In the genomic region with DNA sequence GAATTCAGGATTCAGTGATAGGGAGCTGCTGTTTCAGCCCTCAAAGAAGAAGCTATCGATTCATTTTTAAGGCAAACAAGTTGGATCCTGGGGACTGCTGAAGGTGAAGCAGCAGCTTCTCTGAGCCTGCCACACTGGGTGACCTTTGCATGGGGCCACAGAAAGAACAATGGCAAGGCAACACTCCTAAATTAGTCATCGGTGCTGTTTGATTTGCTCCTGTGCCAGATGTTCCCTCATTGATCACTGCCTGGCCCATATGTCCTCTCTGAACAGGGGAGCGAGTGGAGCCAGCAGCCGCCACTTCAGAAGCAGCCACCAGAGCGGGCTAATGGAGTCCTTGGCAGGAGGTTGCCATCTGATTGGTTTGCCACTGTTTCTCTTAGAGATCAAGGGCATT, we compare ENCODE assay signal across 14 cellular contexts.
A peak's percentile ranks its signal among the peaks of the same experiment; 100 is the strongest.
DNase-seq lines count a peak whose midpoint lies in the region; ATAC-seq lines count a peak whose summit lies in the region.
"Had no signal": no experiment of that assay in that cellular context is flagged by ENCODE, and none has a peak within 500 bp of the region (broad histone marks: within the 10 kb centered on the region; RNA-seq: fewer than 3 reads in every experiment).

No MANE protein-coding gene starts in this region.

- H3K4me3 ChIP-seq in BLaER1: no peak overlapping the region
- H3K4me3 ChIP-seq: gastrocnemius medialis, SK-N-MC had no signal

- H3K4me2 ChIP-seq in BLaER1: no peak overlapping the region

- no peaks in the 10 kb centered on the region for H3K27me3 ChIP-seq in BLaER1
- H3K27me3 ChIP-seq: brain microvascular endothelial cell, gastrocnemius medialis had no signal

- H3K36me3 ChIP-seq in BLaER1: no peaks in the 10 kb centered on the region
- H3K36me3 ChIP-seq: brain microvascular endothelial cell, gastrocnemius medialis had no signal

- DNase-seq in NCI-H1092 (lab: John Stamatoyannopoulos, UW): peak; percentile 96
- peak; percentile 94 for DNase-seq in NCI-H510A treated with DMSO at 0.1 percent for 48 hours (lab: John Stamatoyannopoulos, UW)
- DNase-seq in hippocampal formation (lab: John Stamatoyannopoulos, UW): no peak
- DNase-seq in activated CD4-positive, alpha-beta T cell treated with anti-CD3 and anti-CD28 coated beads for 4 hours: no peak
- DNase-seq: brain microvascular endothelial cell; effector CD8-positive, alpha-beta T cell; gastrocnemius medialis; HFFc6; islet precursor cell had no signal

- ATAC-seq in esophagus mucosa (peak; percentile 73), GM21447 (IDR thresholded peaks at IDR 0.05; ENCODE audit: unreplicated experiment) (no peak), HG03520 (IDR thresholded peaks at IDR 0.05; ENCODE audit: unreplicated experiment) (no peak)
- ATAC-seq: gastrocnemius medialis had no signal

- H3K9ac ChIP-seq in BLaER1: no peak overlapping the region

- peaks cover 8% of the 10 kb centered on the region for H3K9me3 ChIP-seq in BLaER1
- H3K9me3 ChIP-seq: gastrocnemius medialis had no signal

- peak overlapping the region; percentile 31; the same call in 1 of the 2 replicates for H3K27ac ChIP-seq in BLaER1
- H3K27ac ChIP-seq: brain microvascular endothelial cell, gastrocnemius medialis, SK-N-MC had no signal

- H3K4me1 ChIP-seq in BLaER1: peaks cover 91% of the 10 kb centered on the region
- H3K4me1 ChIP-seq: gastrocnemius medialis had no signal

- no peaks in the 10 kb centered on the region for H4K20me1 ChIP-seq in BLaER1

Comparison
In these comparisons a context has a peak if more than half of its experiments do, and no peak if none do; other contexts are left out.
1. DNase-seq: peak in NCI-H1092 (single experiment) and NCI-H510A treated with DMSO at 0.1 percent for 48 hours (single experiment); none in hippocampal formation (0 of 2) and activated CD4-positive, alpha-beta T cell treated with anti-CD3 and anti-CD28 coated beads for 4 hours (0 of 2).